In the genomic region with DNA sequence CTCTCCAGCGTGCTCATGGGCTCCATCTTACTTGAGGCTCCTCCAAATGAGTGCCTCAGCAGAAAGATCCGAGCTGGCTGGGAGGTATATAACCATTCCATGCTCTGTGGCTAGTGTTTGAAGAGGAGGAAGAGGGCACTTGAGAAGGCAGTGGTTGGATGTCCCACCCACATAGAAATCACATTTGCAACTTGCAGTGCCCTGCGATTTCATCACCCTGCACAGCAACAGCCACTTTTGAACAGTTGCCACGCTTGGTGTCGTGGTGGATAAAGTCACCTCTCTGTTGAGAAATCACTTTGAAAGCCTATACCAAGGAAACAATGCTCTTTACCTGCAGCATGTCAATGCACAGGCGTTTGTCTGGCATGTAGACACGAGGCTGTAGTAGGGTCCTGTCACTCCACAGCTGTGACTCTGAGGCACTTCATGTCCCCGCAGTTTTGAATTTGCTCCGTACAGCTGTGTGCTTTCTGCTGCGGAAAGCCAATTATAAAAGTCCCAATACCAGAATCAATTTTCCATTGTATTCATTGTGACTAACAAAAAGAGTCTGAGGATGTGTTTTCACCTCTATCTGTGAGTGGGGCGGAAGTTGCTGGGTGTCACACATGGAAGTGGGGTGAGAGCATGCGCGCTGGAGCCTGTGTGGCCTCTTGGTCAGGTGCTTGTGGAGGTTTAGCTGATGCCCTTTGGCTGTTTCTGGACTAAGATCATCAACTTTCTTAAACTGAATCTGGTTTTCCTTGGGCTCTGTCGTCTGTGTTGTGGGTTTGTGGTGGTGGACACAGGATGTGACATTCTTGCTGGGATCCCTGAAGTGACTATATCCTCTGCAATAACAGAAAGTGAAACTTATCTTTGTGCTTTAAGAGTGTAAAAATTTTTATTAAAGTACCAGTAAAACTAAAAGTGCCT, we compare ENCODE assay signal across 8 cellular contexts. TPM values are rescaled to one million over a fixed set of nuclear protein-coding genes. Genes with fewer than 3 reads are reported as not detected.
DNase-seq lines count a peak whose midpoint lies in the region; ATAC-seq and TF ChIP-seq lines count a peak whose summit lies in the region.

No MANE protein-coding gene starts in this region.

- H3K4me1 Mint-ChIP-seq in CD14-positive monocyte (peaks cover 65% of the 10 kb centered on the region), activated B cell treated with CpG ODN at 0.5 μM for 24 hours (peaks cover 58% of the 10 kb centered on the region), chondrocyte (ENCODE audit: low read depth) (peaks cover 28% of the 10 kb centered on the region)

- POLR2A ChIA-PET in activated B cell treated with CpG ODN at 0.5 μM for 24 hours (lab: Charles Lee) = interaction anchor here (2.7 kb wide), 1 partner anchor 99 kb away, joined by 11 read pairs; a partner anchor contains a TSS

- H3K36me3 Mint-ChIP-seq in CD14-positive monocyte (peaks cover 31% of the 10 kb centered on the region in 2 donors), activated B cell treated with CpG ODN at 0.5 μM for 24 hours (ENCODE audit: low read depth) (peaks cover 43% of the 10 kb centered on the region), chondrocyte (ENCODE audit: low read depth) (peaks cover 8% of the 10 kb centered on the region)

- H3K27me3 Mint-ChIP-seq in CD14-positive monocyte (ENCODE audit: low read depth in 3 of 3) (peaks cover 0 to 2% (median 0%) of the 10 kb centered on the region in 3 donors), activated B cell treated with CpG ODN at 0.5 μM for 24 hours (no peaks in the 10 kb centered on the region), chondrocyte (ENCODE audit: low read depth) (no peaks in the 10 kb centered on the region)

- TF ChIP-seq CTCF in CD14-positive monocyte (IDR thresholded peaks at IDR 0.05) (no peak), activated B cell treated with CpG ODN at 0.5 μM for 24 hours (IDR thresholded peaks at IDR 0.05) (no peak), chondrocyte (IDR thresholded peaks at IDR 0.05) (no peak)

- CTCF ChIA-PET in activated B cell treated with CpG ODN at 0.5 μM for 24 hours (lab: Charles Lee) = interaction anchor here (1.1 kb wide), 1 partner anchor 146 kb away, joined by 3 read pairs; no protein-coding TSS in a partner anchor

- intact Hi-C loops in CD14-positive monocyte (cut with micrococcal nuclease) = loop anchor here (5.0 to 10.0 kb wide), 5 partner anchors 96 to 354 kb away; a partner anchor contains a TSS
- intact Hi-C loops in activated B cell treated with CpG ODN at 0.5 μM for 24 hours (cut with micrococcal nuclease) = loop anchor here (1.0 to 10.0 kb wide), 5 partner anchors 53 to 1993 kb away; a partner anchor contains a TSS

- H3K9me3 Mint-ChIP-seq in CD14-positive monocyte (no peaks in the 10 kb centered on the region), activated B cell treated with CpG ODN at 0.5 μM for 24 hours (no peaks in the 10 kb centered on the region), chondrocyte (ENCODE audit: low read depth) (no peaks in the 10 kb centered on the region)

- ATAC-seq in GM19463 (IDR thresholded peaks at IDR 0.05; ENCODE audit: unreplicated experiment) (peak; percentile 31), activated B cell treated with CpG ODN at 0.5 μM for 24 hours (ENCODE audit: low read depth) (peak; percentile 13)

- peak overlapping the region; percentile 96 to 100 (median 99) for H3K27ac Mint-ChIP-seq in CD14-positive monocyte
- peak overlapping the region; percentile 98 for H3K27ac Mint-ChIP-seq in activated B cell treated with CpG ODN at 0.5 μM for 24 hours
- H3K27ac Mint-ChIP-seq in chondrocyte (ENCODE audit: unreplicated experiment) = peak overlapping the region; percentile 79

- DNase-seq in CD14-positive monocyte (ENCODE audit: low spot score) (peak; percentile 84), HT1080 (ENCODE audit: low read depth) (peak; percentile 66), activated B cell treated with CpG ODN at 0.5 μM for 24 hours (peak; percentile 46), chondrocyte (ENCODE audit: low spot score) (no peak), mucosa of gallbladder (ENCODE audit: low spot score) (peak; percentile 77), foreskin melanocyte (no peak)
- DNase-seq in stimulated activated CD8-positive, alpha-beta memory T cell treated with anti-CD3 and anti-CD28 coated beads, Interleukin-7, amount 100 ng/mL, for 48 hours (ENCODE audit: extremely low read depth in 1 of 2, low read depth in 1 of 2) = peak; percentile 52 to 83

- H3K4me3 Mint-ChIP-seq in CD14-positive monocyte (peak overlapping the region; percentile 89 to 92), activated B cell treated with CpG ODN at 0.5 μM for 24 hours (peak overlapping the region; percentile 88), chondrocyte (ENCODE audit: unreplicated experiment) (no peak overlapping the region)

RNA-seq across cellular contexts. Expression of a gene that starts 2.8 kb away (rescaled TPM):
- 100 to 1,000 TPM; 103 to 186 TPM for polyA plus RNA-seq in CD14-positive monocyte
- 70.3 and 86.6 TPM in 2 replicates for total RNA-seq in HT1080 (2014; rRNA removed; shearing (Covaris generic))
- 95.4 and 99.5 TPM in 2 replicates for polyA plus RNA-seq in HT1080 (2015; cell fraction: cytosol; rRNA removed)
- 150 and 170 TPM in 2 replicates for polyA plus RNA-seq in HT1080 (2015; cell fraction: nucleus; rRNA removed)
- total RNA-seq in activated B cell treated with CpG ODN at 0.5 μM for 24 hours (193 and 208 TPM in 2 replicates), chondrocyte (57.7 to 64.6 TPM (median 58.6 TPM) in 3 replicates), mucosa of gallbladder (389 TPM)

RNA-seq across cellular contexts. Expression of a gene that starts 35.3 kb away (rescaled TPM):
- not detected for polyA plus RNA-seq in CD14-positive monocyte
- total RNA-seq in HT1080 (2014; rRNA removed; shearing (Covaris generic)) = 0.23 TPM in 1 of 2 replicates, not detected in the other
- polyA plus RNA-seq in HT1080 (2015; cell fraction: cytosol; rRNA removed) = not detected in 2 replicates
- polyA plus RNA-seq in HT1080 (2015; cell fraction: nucleus; rRNA removed) = 0.08 and 0.19 TPM in 2 replicates
- total RNA-seq in activated B cell treated with CpG ODN at 0.5 μM for 24 hours = 0.15 and 0.33 TPM in 2 replicates
- 0.22 TPM in 1 of 3 replicates, not detected in the others for total RNA-seq in chondrocyte
- 4.0 TPM for total RNA-seq in mucosa of gallbladder

RNA-seq across cellular contexts. Expression of a gene that starts 41.9 kb away (rescaled TPM):
- not detected for polyA plus RNA-seq in CD14-positive monocyte
- total RNA-seq in HT1080 (2014; rRNA removed; shearing (Covaris generic)) = not detected in 2 replicates
- polyA plus RNA-seq in HT1080 (2015; cell fraction: cytosol; rRNA removed) = not detected in 2 replicates
- polyA plus RNA-seq in HT1080 (2015; cell fraction: nucleus; rRNA removed) = not detected in 2 replicates
- total RNA-seq in activated B cell treated with CpG ODN at 0.5 μM for 24 hours (not detected in 2 replicates), chondrocyte (not detected in 3 replicates), mucosa of gallbladder (0.14 TPM)

Comparison
In these comparisons a context has a peak if more than half of its experiments do, and no peak if none do; other contexts are left out.
1. DNase-seq: peak in CD14-positive monocyte (single experiment), HT1080 (single experiment), activated B cell treated with CpG ODN at 0.5 μM for 24 hours (single experiment), mucosa of gallbladder (single experiment) and stimulated activated CD8-positive, alpha-beta memory T cell treated with anti-CD3 and anti-CD28 coated beads, Interleukin-7, amount 100 ng/mL, for 48 hours (2 of 2); none in chondrocyte (single experiment) and foreskin melanocyte (single experiment).
2. Peak in every context shown above with its lines, with median percentiles within 50 percentile points of each other: H3K27ac Mint-ChIP-seq.